In the genomic region with DNA sequence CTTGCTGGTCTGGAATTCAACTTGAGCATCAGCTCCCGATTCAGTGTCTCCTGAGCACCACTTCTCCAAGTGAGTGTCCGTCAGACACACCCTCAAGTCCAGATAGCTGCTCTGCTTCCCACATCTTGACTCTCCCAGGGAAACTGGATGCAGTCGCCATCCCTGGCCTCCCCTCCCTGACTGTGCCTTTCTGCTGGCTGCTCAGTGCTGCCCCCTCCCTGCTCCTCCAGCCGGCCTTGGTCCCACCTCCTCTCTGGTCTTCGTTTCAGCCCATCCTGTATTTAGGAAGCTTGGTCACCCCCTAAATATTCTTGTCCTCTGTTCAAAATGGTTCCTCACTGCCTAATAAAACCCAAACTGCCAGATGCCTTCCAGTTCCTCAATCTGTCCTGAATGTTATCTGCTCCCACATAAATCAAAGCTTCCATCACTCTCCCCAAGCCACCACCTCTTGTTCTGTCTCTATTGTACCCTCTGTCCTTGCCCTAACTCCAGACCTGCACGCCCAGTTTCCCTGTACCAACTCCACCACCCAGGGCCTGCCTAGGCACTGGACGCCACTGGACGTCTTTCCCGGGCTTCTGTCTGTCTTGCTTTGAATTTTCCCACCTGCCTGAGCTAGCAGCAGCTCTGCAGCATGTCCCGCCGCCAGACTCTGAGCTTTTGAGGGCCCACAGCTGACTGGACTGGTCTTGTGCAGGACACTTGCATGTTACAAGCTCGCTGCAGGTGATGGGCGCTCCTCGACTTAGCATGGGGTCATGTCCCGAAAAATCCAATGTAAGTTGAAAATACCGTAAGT, we compare ENCODE assay signal across 8 cellular contexts. TPM values are rescaled to one million over a fixed set of nuclear protein-coding genes. Genes with fewer than 3 reads are reported as not detected.
DNase-seq lines count a peak whose midpoint lies in the region; ATAC-seq, FAIRE-seq and TF ChIP-seq lines count a peak whose summit lies in the region.

No MANE protein-coding gene starts in this region.

- H3K27ac ChIP-seq in neuronal stem cell (replicated peaks; ENCODE audit: low read length) = no peak overlapping the region
- H3K27ac ChIP-seq in testis = no peak overlapping the region

- intact Hi-C loops in testis (cut with DNase I; ENCODE audit: low total_unique reads) = no loop called here

- no peak overlapping the region for H2BK15ac ChIP-seq in neuronal stem cell (ENCODE audit: low read length)

- H3K4me1 ChIP-seq in neuronal stem cell (ENCODE audit: control insufficient read depth in 2 of 2, insufficient read depth in 1 of 2, low read depth in 1 of 2, low read length in 2 of 2) (peaks cover 3 to 4% of the 10 kb centered on the region in 2 donors), testis (no peaks in the 10 kb centered on the region)

- no peak overlapping the region for H4K8ac ChIP-seq in neuronal stem cell (ENCODE audit: low read depth, low read length)

- no peak overlapping the region for H3K4me3 ChIP-seq in LNCaP clone FGC (ENCODE audit: low read depth, low read length)
- H3K4me3 ChIP-seq in bronchial epithelial cell (ENCODE audit: low read depth, low read length) = no peak overlapping the region
- no peak overlapping the region for H3K4me3 ChIP-seq in neuronal stem cell (ENCODE audit: low read length in 2 of 2)
- H3K4me3 ChIP-seq in testis = no peak overlapping the region

- H3K18ac ChIP-seq in neuronal stem cell (ENCODE audit: low read length) = no peak overlapping the region

- H3K27me3 ChIP-seq in bronchial epithelial cell (ENCODE audit: control insufficient read depth, insufficient read depth, low read length) (peaks cover under 1% of the 10 kb centered on the region), neuronal stem cell (ENCODE audit: control insufficient read depth in 3 of 3, insufficient read depth in 3 of 3, low read depth in 1 of 3, low read length in 3 of 3) (no peaks in the 10 kb centered on the region), testis (no peaks in the 10 kb centered on the region)

- no peak overlapping the region for H3K9ac ChIP-seq in neuronal stem cell (ENCODE audit: low read depth, low read length, poor library complexity)

- peak; percentile 15; the same call in 1 of the 2 replicates for TF ChIP-seq CTCF in LNCaP clone FGC (IDR thresholded peaks at IDR 0.05; ENCODE audit: control insufficient read depth, extremely low read depth, insufficient read depth)
- TF ChIP-seq CTCF in bronchial epithelial cell (IDR thresholded peaks at IDR 0.05; ENCODE audit: insufficient read depth, low read length, severe bottlenecking) = peak; percentile 26
- TF ChIP-seq CTCF in testis (IDR thresholded peaks at IDR 0.05) = peak in 1 of 3 experiments; percentile 9

- H3K4ac ChIP-seq in neuronal stem cell (ENCODE audit: low read length) = no peak overlapping the region

- H3K9me3 ChIP-seq in neuronal stem cell (replicated peaks in 1 of 2; ENCODE audit: control insufficient read depth in 2 of 2, insufficient read depth in 1 of 2, low read depth in 1 of 2, low read length in 2 of 2) = peaks cover 5 to 20% of the 10 kb centered on the region in 2 donors
- no peaks in the 10 kb centered on the region for H3K9me3 ChIP-seq in testis

- peak; percentile 6 for DNase-seq in DMS 273 (lab: John Stamatoyannopoulos, UW; ENCODE audit: unreplicated experiment)
- no peak for DNase-seq in DMS 273 treated with DMSO at 0.1 percent for 48 hours (lab: John Stamatoyannopoulos, UW)
- no peak for DNase-seq in LNCaP clone FGC (ENCODE audit: low read depth)
- no peak for DNase-seq in bronchial epithelial cell (ENCODE audit: low read depth)
- DNase-seq in neuronal stem cell (ENCODE audit: low spot score) = no peak
- no peak for DNase-seq in testis
- DNase-seq in NOMO-1 treated with DMSO at 0.1 percent for 48 hours (lab: John Stamatoyannopoulos, UW; ENCODE audit: unreplicated experiment) = no peak

- H3K23ac ChIP-seq in neuronal stem cell (ENCODE audit: low read depth, low read length, poor library complexity) = peak overlapping the region; percentile 76

- no peak overlapping the region for H2BK120ac ChIP-seq in neuronal stem cell (ENCODE audit: low read depth, low read length)

- TF ChIP-seq POLR2A in testis (IDR thresholded peaks at IDR 0.05) = no peak

- H4K91ac ChIP-seq in neuronal stem cell (ENCODE audit: low read depth, low read length, poor library complexity) = no peak overlapping the region

- H3K4me2 ChIP-seq in neuronal stem cell (ENCODE audit: insufficient read depth, low read length, poor library complexity, severe bottlenecking) = no peak overlapping the region

- H2BK5ac ChIP-seq in neuronal stem cell (ENCODE audit: low read length) = no peak overlapping the region

- H2AK5ac ChIP-seq in neuronal stem cell (ENCODE audit: low read depth, low read length) = no peak overlapping the region

- no peaks in the 10 kb centered on the region for H3K79me1 ChIP-seq in neuronal stem cell (ENCODE audit: low read depth, low read length)

- no peak overlapping the region for H2AFZ ChIP-seq in neuronal stem cell (ENCODE audit: low read length)

- no CpG with 5 or more reads among the region's 16 CpGs for WGBS in neuronal stem cell (ENCODE audit: extremely low coverage in 2 of 2, insufficient read length in 2 of 2, insufficient replicate concordance in 1 of 2), 2 donors
- WGBS in testis, 2 donors = 91 to 92% methylated on average over 16 of the region's 16 CpGs

- FAIRE-seq in bronchial epithelial cell (lab: Jason Lieb, UNC) = no peak

- no peak overlapping the region for H2BK12ac ChIP-seq in neuronal stem cell (ENCODE audit: low read length)

- no peak overlapping the region for H3K14ac ChIP-seq in neuronal stem cell (ENCODE audit: low read length)

- no peak for ATAC-seq in HG03095 (IDR thresholded peaks at IDR 0.05; ENCODE audit: unreplicated experiment)

- H3K36me3 ChIP-seq in bronchial epithelial cell (ENCODE audit: control insufficient read depth, insufficient read depth, low read length) (peaks cover 6% of the 10 kb centered on the region), neuronal stem cell (replicated peaks in 1 of 2; ENCODE audit: control insufficient read depth in 2 of 2, insufficient read depth in 2 of 2, low read length in 2 of 2) (peaks cover 21 to 72% of the 10 kb centered on the region in 2 donors), testis (ENCODE audit: low read depth, missing control alignments) (no peaks in the 10 kb centered on the region)

RNA-seq across cellular contexts. Expression of gene CCDC92, which starts 33.8 kb away (rescaled TPM):
- 4.5 and 7.0 TPM in 2 replicates for total RNA-seq in bronchial epithelial cell
- polyA plus RNA-seq in neuronal stem cell (2013, experiment 1 of 2) = 34.1 TPM
- 32.6 TPM for polyA plus RNA-seq in neuronal stem cell (2013, experiment 2 of 2)
- 10 to 100 TPM; 63.6 to 79.1 TPM for total RNA-seq in testis
- polyA plus RNA-seq in testis (ENCODE audit: insufficient read depth, low read depth, low replicate concordance) = 140 TPM

RNA-seq across cellular contexts. Expression of gene ZNF664, which starts 34.1 kb away (rescaled TPM):
- total RNA-seq in bronchial epithelial cell = 83.2 and 88.2 TPM in 2 replicates
- 130 TPM for polyA plus RNA-seq in neuronal stem cell (2013, experiment 1 of 2)
- polyA plus RNA-seq in neuronal stem cell (2013, experiment 2 of 2) = 131 TPM
- 10 to 100 TPM; 55.9 to 69.6 TPM for total RNA-seq in testis
- polyA plus RNA-seq in testis (ENCODE audit: insufficient read depth, low read depth, low replicate concordance) = 63.4 TPM
